ENCODE assay signal across 13 cellular contexts in the genomic region with DNA sequence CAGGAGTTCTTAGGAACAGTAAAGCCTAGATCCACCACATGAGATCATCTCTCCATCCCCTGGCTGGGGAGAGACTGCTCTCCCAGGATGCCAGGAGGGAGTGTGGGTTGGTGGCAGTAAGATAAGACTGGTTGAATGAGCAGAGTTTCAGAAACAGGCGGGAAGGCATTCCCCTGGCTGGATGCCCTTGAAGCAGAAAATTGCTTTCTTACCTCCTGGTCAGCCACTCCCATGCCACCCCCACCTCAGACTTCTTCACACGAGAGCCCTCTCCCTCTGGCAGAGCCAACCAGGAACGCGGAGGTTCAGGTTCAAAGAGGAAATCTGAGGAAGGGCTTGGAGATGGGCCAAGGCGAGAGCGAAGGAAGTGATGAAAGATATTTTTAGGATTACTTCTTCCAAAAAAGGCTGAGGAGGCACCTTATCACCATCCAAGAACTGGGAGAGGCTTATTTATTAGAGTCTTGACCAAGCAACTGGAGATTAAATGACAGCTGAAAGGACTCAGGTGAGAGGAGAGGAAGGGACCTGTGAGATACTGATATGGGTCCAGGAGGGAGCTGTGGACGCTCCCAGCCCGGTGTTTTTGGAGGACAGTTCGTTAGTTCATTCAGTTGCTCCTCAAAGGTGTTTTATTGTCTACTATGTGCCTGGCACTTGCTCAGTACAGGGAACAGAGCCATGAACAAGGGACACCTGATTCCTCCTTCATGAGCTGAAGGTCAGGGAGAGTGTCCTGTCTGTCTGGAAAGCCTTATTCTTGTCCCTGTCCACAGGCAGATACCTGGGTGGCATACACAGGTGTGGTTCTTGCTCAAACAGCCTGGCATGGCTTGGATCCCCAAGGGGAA. TPM values are rescaled to one million over a fixed set of nuclear protein-coding genes. Genes with fewer than 3 reads are reported as not detected.
A peak's percentile ranks its signal among the peaks of the same experiment; 100 is the strongest.
DNase-seq lines count a peak whose midpoint lies in the region; ATAC-seq, FAIRE-seq and TF ChIP-seq lines count a peak whose summit lies in the region.
"Had no signal": no experiment of that assay in that cellular context is flagged by ENCODE, and none has a peak within 500 bp of the region (broad histone marks: within the 10 kb centered on the region; RNA-seq: fewer than 3 reads in every experiment).

No MANE protein-coding gene starts in this region.

- no peak for TF ChIP-seq POLR2A in K562 (conservative IDR thresholded peaks at IDR 0.05)

- H3K4me2 ChIP-seq in K562 (ENCODE audit: insufficient read depth, low read length), result no peak overlapping the region
- no peak overlapping the region for H3K4me2 ChIP-seq in osteoblast (ENCODE audit: insufficient read depth, low read length)

- CTCF ChIA-PET in K562 (lab: Yijun Ruan, JAX; ENCODE audit: low intra/inter-chr PET ratio), result no interaction called here

- DNase-seq in DMS79 treated with DMSO at 0.1 percent for 48 hours (lab: John Stamatoyannopoulos, UW) (peak; percentile 98), NCI-H187 treated with DMSO at 0.1 percent for 48 hours (lab: John Stamatoyannopoulos, UW) (peak; percentile 92), K562 (ENCODE audit: extremely low read depth in 1 of 4, low spot score in 3 of 4) (no peak), osteoblast (ENCODE audit: insufficient read length, low spot score, missing footprints) (peak; percentile 72), HT-29 (ENCODE audit: low spot score) (no peak), activated gamma-delta T cell (lab: John Stamatoyannopoulos, UW) (no peak)
- DNase-seq: activated CD8-positive, alpha-beta memory T cell treated with anti-CD3 and anti-CD28 coated beads for 24 hours; activated naive CD8-positive, alpha-beta T cell treated with anti-CD3 and anti-CD28 coated beads, Interleukin-2, amount 10 ng/mL, durations not matched to agents 7 days and 5 days; spleen; T-helper 9 cell had no signal

- in situ Hi-C loops in K562 (cut with MboI), result no loop called here

- H3K27ac ChIP-seq in K562 (ENCODE audit: extremely low read depth, low read depth, low read length), result no peak overlapping the region
- no peak overlapping the region for H3K27ac ChIP-seq in osteoblast (ENCODE audit: low read depth, low read length)

- peaks cover 12 to 74% of the 10 kb centered on the region in 2 experiments for H3K27me3 ChIP-seq in K562 (ENCODE audit: control insufficient read depth in 2 of 2, insufficient read depth in 2 of 2, low read length in 2 of 2)
- peaks cover 3% of the 10 kb centered on the region for H3K27me3 ChIP-seq in osteoblast (ENCODE audit: insufficient read depth, low read length)

- H3K9me1 ChIP-seq in K562 (ENCODE audit: control insufficient read depth, insufficient read depth, low read length), result no peaks in the 10 kb centered on the region

- POLR2A ChIA-PET in K562 (lab: Yijun Ruan, JAX), result interaction anchor here (0.6 to 1.2 kb wide), 5 partner anchors 14 to 236 kb away, joined by 3 to 4 read pairs (median 3); no protein-coding TSS in a partner anchor

- TF ChIP-seq CTCF in K562 (IDR thresholded peaks at IDR 0.05 in 2 of 3, conservative IDR thresholded peaks at IDR 0.05 in 1 of 3; ENCODE audit: insufficient read depth in 2 of 3, low read depth in 1 of 3, low read length in 3 of 3), result no peak
- TF ChIP-seq CTCF in osteoblast (IDR thresholded peaks at IDR 0.05; ENCODE audit: extremely low read depth, low read depth, low read length), result no peak

- BruUV-seq in K562 (replicated peaks; lab: Mats Ljungman, UMichigan), result no TSS peak

- no peaks in the 10 kb centered on the region for H3K79me2 ChIP-seq in K562 (ENCODE audit: control insufficient read depth, insufficient read depth, low read length)
- no peaks in the 10 kb centered on the region for H3K79me2 ChIP-seq in osteoblast (ENCODE audit: insufficient read depth, low read length)

- H4K20me1 ChIP-seq in K562 (replicated peaks; ENCODE audit: control insufficient read depth, insufficient read depth, low read length), result peaks cover 14% of the 10 kb centered on the region
- H4K20me1 ChIP-seq in osteoblast (ENCODE audit: insufficient read depth, low read length), result no peaks in the 10 kb centered on the region

- no peaks in the 10 kb centered on the region for H3K4me1 ChIP-seq in K562 (replicated peaks in 1 of 2; ENCODE audit: control insufficient read depth in 2 of 2, insufficient read depth in 2 of 2, low read length in 2 of 2)
- H3K4me1 ChIP-seq in osteoblast (ENCODE audit: insufficient read depth, low read length), result peaks cover 24% of the 10 kb centered on the region

- 2% methylated on average over 9 of the region's 9 CpGs for WGBS in K562 (ENCODE audit: insufficient coverage, low coverage, missing lambda C conversion rate)

- ATAC-seq in K562 (no peak), GM21515 (IDR thresholded peaks at IDR 0.05; ENCODE audit: unreplicated experiment) (no peak), GM19467 (IDR thresholded peaks at IDR 0.05; ENCODE audit: unreplicated experiment) (no peak)

- H3K36me3 ChIP-seq in K562 (ENCODE audit: control insufficient read depth, insufficient read depth, low read length), result no peaks in the 10 kb centered on the region
- no peaks in the 10 kb centered on the region for H3K36me3 ChIP-seq in osteoblast (ENCODE audit: insufficient read depth, low read length)
- H3K36me3 ChIP-seq: spleen had no signal

- no peak overlapping the region for H3K9ac ChIP-seq in K562 (ENCODE audit: insufficient read depth in 1 of 2, low read depth in 2 of 2, low read length in 2 of 2)

- intact Hi-C loops in K562 (cut with micrococcal nuclease), result no loop called here

- H3K4me3 ChIP-seq in K562 (no peak overlapping the region), osteoblast (ENCODE audit: insufficient read depth, low read length) (no peak overlapping the region)
- H3K4me3 ChIP-seq: spleen had no signal

- TF ChIP-seq EP300 in K562 (IDR thresholded peaks at IDR 0.05; ENCODE audit: low read length), result no peak

- no peak for FAIRE-seq in K562 (lab: Jason Lieb, UNC)
- FAIRE-seq: GM12892 had no signal

- TF ChIP-seq RAD21 in K562 (CRISPR knock-in tag; conservative IDR thresholded peaks at IDR 0.05 in 1 of 2, IDR thresholded peaks at IDR 0.05 in 1 of 2), result no peak

- H3K9me3 ChIP-seq in K562 (replicated peaks; ENCODE audit: control insufficient read depth, insufficient read depth, low read depth, low read length) (no peaks in the 10 kb centered on the region), osteoblast (ENCODE audit: low read depth, low read length) (no peaks in the 10 kb centered on the region)
- H3K9me3 ChIP-seq: spleen had no signal

- H2AFZ ChIP-seq in K562 (ENCODE audit: low read depth, low read length) (no peak overlapping the region), osteoblast (ENCODE audit: low read length) (no peak overlapping the region)

TF ChIP-seq in K562, 482 proteins besides CTCF, POLR2A, EP300 and RAD21:
- TF ChIP-seq NFIC (IDR thresholded peaks at IDR 0.05) (0 out of 2 replicates have a peak, but pooled peaks have one; percentile 22), NRF1 (conservative IDR thresholded peaks at IDR 0.05 in 1 of 2, IDR thresholded peaks at IDR 0.05 in 1 of 2) (no peak), CTBP1 (IDR thresholded peaks at IDR 0.05; ENCODE audit: borderline replicate concordance) (peak; percentile 21; the same call in 1 of the 2 replicates), ELF4 (CRISPR knock-in tag; IDR thresholded peaks at IDR 0.05) (no peak), SIN3B (IDR thresholded peaks at IDR 0.05; ENCODE audit: low read depth) (no peak)
TF ChIP-seq in K562: peak in this region for 2.

RNA-seq across cellular contexts. Expression of a gene that starts 18.9 kb away (rescaled TPM):
- total RNA-seq in K562 (2011; cell fraction: chromatin; rRNA removed; ENCODE audit: low replicate concordance), result not detected in 2 replicates
- not detected in 2 replicates for total RNA-seq in K562 (2011; cell fraction: nucleolus; rRNA removed)
- total RNA-seq in K562 (2011; cell fraction: nucleoplasm; rRNA removed), result not detected in 2 replicates
- total RNA-seq in K562 (2014; rRNA removed) (not detected in 2 replicates), K562 (2014; rRNA removed; fragmentation: Illumina TruSeq; extraction: Trizol) (not detected in 2 replicates), K562 (2015; rRNA removed; fragmentation: Illumina TruSeq; extraction: Trizol) (not detected in 2 replicates), K562 (2021) (not detected in 2 replicates), osteoblast (not detected in 2 replicates)
- polyA plus RNA-seq in K562 (2011; rRNA removed) (not detected in 2 replicates), K562 (2014; fragmentation: Illumina TruSeq; extraction: Trizol) (0.03 TPM in 1 of 2 replicates, not detected in the other), K562 (2014; fragmentation: Nextera tagmentation; extraction: Ambion mirVana) (not detected), K562 (2014; rRNA removed) (not detected in 2 replicates)
- not detected in 2 replicates for polyA plus RNA-seq in K562 (2011; cell fraction: cytosol; rRNA removed)
- polyA plus RNA-seq in K562 (2011; cell fraction: nucleus; rRNA removed), result 0.13 TPM in 1 of 2 replicates, not detected in the other
- 0.01 and 0.03 TPM in 2 replicates for polyA plus RNA-seq in K562 (2012)
- polyA minus RNA-seq in K562 (2011; rRNA and poly(A)+ RNA removed), result not detected in 2 replicates
- polyA minus RNA-seq in K562 (2011; cell fraction: cytosol; rRNA and poly(A)+ RNA removed), result not detected in 2 replicates
- under 0.01 TPM in 1 of 2 replicates, not detected in the other for polyA minus RNA-seq in K562 (2011; cell fraction: nucleus; rRNA and poly(A)+ RNA removed)
- total RNA-seq in HT-29 (2014; rRNA removed; shearing (Covaris generic)), result 0.37 and 0.43 TPM in 2 replicates
- total RNA-seq: activated naive CD8-positive, alpha-beta T cell treated with anti-CD3 and anti-CD28 coated beads, Interleukin-2, amount 10 ng/mL, durations not matched to agents 7 days and 5 days; spleen had no signal

RNA-seq across cellular contexts. Expression of a gene that starts 41.0 kb away (rescaled TPM):
- total RNA-seq in K562 (2011; cell fraction: chromatin; rRNA removed; ENCODE audit: low replicate concordance), result 0.21 TPM in 1 of 2 replicates, not detected in the other
- 0.17 TPM in 1 of 2 replicates, not detected in the other for total RNA-seq in K562 (2011; cell fraction: nucleolus; rRNA removed)
- total RNA-seq in K562 (2011; cell fraction: nucleoplasm; rRNA removed), result not detected in 2 replicates
- total RNA-seq in K562 (2014; rRNA removed) (not detected in 2 replicates), K562 (2014; rRNA removed; fragmentation: Illumina TruSeq; extraction: Trizol) (0.07 TPM in 1 of 2 replicates, not detected in the other), K562 (2015; rRNA removed; fragmentation: Illumina TruSeq; extraction: Trizol) (not detected in 2 replicates), K562 (2021) (not detected in 2 replicates), osteoblast (7.6 and 7.7 TPM in 2 replicates)
- polyA plus RNA-seq in K562 (2011; rRNA removed) (0.09 and 0.29 TPM in 2 replicates), K562 (2014; fragmentation: Illumina TruSeq; extraction: Trizol) (0.12 TPM in 1 of 2 replicates, not detected in the other), K562 (2014; fragmentation: Nextera tagmentation; extraction: Ambion mirVana) (under 1 TPM; 0.03 to 0.06 TPM), K562 (2014; rRNA removed) (not detected in 2 replicates)
- polyA plus RNA-seq in K562 (2011; cell fraction: cytosol; rRNA removed), result 0.31 TPM in 1 of 2 replicates, not detected in the other
- 0.04 and 0.28 TPM in 2 replicates for polyA plus RNA-seq in K562 (2011; cell fraction: nucleus; rRNA removed)
- 0.04 and 0.17 TPM in 2 replicates for polyA plus RNA-seq in K562 (2012)
- 0.14 and 0.42 TPM in 2 replicates for polyA minus RNA-seq in K562 (2011; rRNA and poly(A)+ RNA removed)
- polyA minus RNA-seq in K562 (2011; cell fraction: cytosol; rRNA and poly(A)+ RNA removed), result not detected in 2 replicates
- polyA minus RNA-seq in K562 (2011; cell fraction: nucleus; rRNA and poly(A)+ RNA removed), result 0.13 TPM in 1 of 2 replicates, not detected in the other
- 9.0 and 10.5 TPM in 2 replicates for total RNA-seq in HT-29 (2014; rRNA removed; shearing (Covaris generic))

Comparison
In these comparisons a context has a peak if more than half of its experiments do, and no peak if none do; other contexts are left out.
1. DNase-seq: peak in DMS79 treated with DMSO at 0.1 percent for 48 hours (single experiment), NCI-H187 treated with DMSO at 0.1 percent for 48 hours (single experiment) and osteoblast (single experiment); none in K562 (0 of 4), HT-29 (single experiment) and activated gamma-delta T cell (single experiment).